ENCODE assay signal across 12 cellular contexts in genomic region chr11:75035911-75036536, GRCh38. TPM values are rescaled to one million over a fixed set of nuclear protein-coding genes. Genes with fewer than 3 reads are reported as not detected.
DNase-seq lines count a peak whose midpoint lies in the region; ATAC-seq, FAIRE-seq and TF ChIP-seq lines count a peak whose summit lies in the region.
"Had no signal": no experiment of that assay in that cellular context is flagged by ENCODE, and none has a peak within 500 bp of the region (broad histone marks: within the 10 kb centered on the region; RNA-seq: fewer than 3 reads in every experiment).

No MANE protein-coding gene starts in this region.

- ATAC-seq in K562 (no peak), GM21526 (IDR thresholded peaks at IDR 0.05; ENCODE audit: low FRiP score, unreplicated experiment) (no peak)

- H3K4me1 ChIP-seq in GM23248 (ENCODE audit: insufficient read depth): peaks cover 8% of the 10 kb centered on the region
- peaks cover 16 to 23% of the 10 kb centered on the region in 2 experiments for H3K4me1 ChIP-seq in K562 (replicated peaks in 1 of 2; ENCODE audit: control insufficient read depth in 2 of 2, insufficient read depth in 2 of 2, low read length in 2 of 2)

- H3F3A ChIP-seq in GM23248 (ENCODE audit: insufficient read depth): no peaks in the 10 kb centered on the region

- H3K27me3 ChIP-seq in GM23248 (replicated peaks; ENCODE audit: insufficient read depth): no peaks in the 10 kb centered on the region
- no peaks in the 10 kb centered on the region for H3K27me3 ChIP-seq in K562 (ENCODE audit: control insufficient read depth in 2 of 2, insufficient read depth in 2 of 2, low read length in 2 of 2)

- no peak for TF ChIP-seq EP300 in K562 (IDR thresholded peaks at IDR 0.05; ENCODE audit: low read length)

- no peaks in the 10 kb centered on the region for H3K9me3 Mint-ChIP-seq in osteocyte (ENCODE audit: unreplicated experiment)

- no peak for TF ChIP-seq CTCF in K562 (IDR thresholded peaks at IDR 0.05 in 2 of 3, conservative IDR thresholded peaks at IDR 0.05 in 1 of 3; ENCODE audit: insufficient read depth in 2 of 3, low read depth in 1 of 3, low read length in 3 of 3)
- TF ChIP-seq CTCF in osteocyte (IDR thresholded peaks at IDR 0.05): no peak

- TF ChIP-seq RAD21 in K562 (CRISPR knock-in tag; conservative IDR thresholded peaks at IDR 0.05 in 1 of 2, IDR thresholded peaks at IDR 0.05 in 1 of 2): no peak

- peak; percentile 56 for DNase-seq in GM23248
- DNase-seq in NCI-H2107 (lab: John Stamatoyannopoulos, UW): peak; percentile 16
- DNase-seq in K562 (ENCODE audit: extremely low read depth in 1 of 4, low spot score in 3 of 4): no peak
- peak; percentile 76 for DNase-seq in osteocyte (ENCODE audit: extremely low spot score, unreplicated experiment)
- DNase-seq in NCI-H1105 treated with DMSO at 0.1 percent for 48 hours (lab: John Stamatoyannopoulos, UW): no peak
- no peak for DNase-seq in stimulated activated CD4-positive, alpha-beta T cell treated with anti-CD3 and anti-CD28 coated beads, Interleukin-4, amount 100 ng/mL, for 4 hours
- DNase-seq: activated T-cell treated with anti-CD3 and anti-CD28 coated beads for 4 hours; hypothalamus; NCI-H1694; stimulated activated CD4-positive, alpha-beta T cell treated with anti-CD3 and anti-CD28 coated beads, Interleukin-2, amount 100 ng/mL, for 48 hours; T-helper 2 cell had no signal

- no peaks in the 10 kb centered on the region for H3K9me2 ChIP-seq in GM23248 (ENCODE audit: insufficient read depth)

- no peak for FAIRE-seq in K562 (lab: Jason Lieb, UNC)

- H3K4me3 ChIP-seq in GM23248 (no peak overlapping the region), K562 (no peak overlapping the region)

- H3K9ac ChIP-seq in GM23248 (no peak overlapping the region), K562 (ENCODE audit: insufficient read depth in 1 of 2, low read depth in 2 of 2, low read length in 2 of 2) (peak overlapping the region in 1 of 2 experiments; percentile 18; a peak in 1 of 4 replicates)

- POLR2A ChIA-PET in K562 (lab: Yijun Ruan, JAX): interaction anchor here (0.6 to 1.6 kb wide), 3 partner anchors 13 to 94 kb away, joined by 3 read pairs; no protein-coding TSS in a partner anchor

- no peaks in the 10 kb centered on the region for H3K36me3 ChIP-seq in GM23248 (ENCODE audit: low read depth)
- H3K36me3 ChIP-seq in K562 (ENCODE audit: control insufficient read depth, insufficient read depth, low read length): no peaks in the 10 kb centered on the region

- WGBS in GM23248 (ENCODE audit: low coverage in 1 of 2, low lambda C conversion rate in 2 of 2, missing lambda C conversion rate in 2 of 2), 2 experiments: 75 to 84% methylated on average over 3 of the region's 3 CpGs
- 87% methylated on average over 3 of the region's 3 CpGs for WGBS in K562 (ENCODE audit: insufficient coverage, low coverage, missing lambda C conversion rate)

- H3K9me1 ChIP-seq in K562 (ENCODE audit: control insufficient read depth, insufficient read depth, low read length): peaks cover 3% of the 10 kb centered on the region

- H3K79me2 ChIP-seq in GM23248 (ENCODE audit: insufficient read depth) (no peaks in the 10 kb centered on the region), K562 (ENCODE audit: control insufficient read depth, insufficient read depth, low read length) (no peaks in the 10 kb centered on the region)

- H3K9me3 ChIP-seq in GM23248 (ENCODE audit: low read depth) (no peaks in the 10 kb centered on the region), K562 (replicated peaks; ENCODE audit: control insufficient read depth, insufficient read depth, low read depth, low read length) (no peaks in the 10 kb centered on the region)

- H2AFZ ChIP-seq in GM23248: no peak overlapping the region
- H2AFZ ChIP-seq in K562 (ENCODE audit: low read depth, low read length): peak overlapping the region; percentile 65; the same call in 1 of the 2 replicates

- in situ Hi-C loops in GM23248 (cut with MboI) (no loop called here), K562 (cut with MboI) (no loop called here)

- no peak for TF ChIP-seq POLR2A in K562 (conservative IDR thresholded peaks at IDR 0.05)

- no peaks in the 10 kb centered on the region for H3K36me3 Mint-ChIP-seq in osteocyte (ENCODE audit: unreplicated experiment)

- H3K27ac ChIP-seq in GM23248 (no peak overlapping the region), K562 (ENCODE audit: extremely low read depth, low read depth, low read length) (peak overlapping the region; percentile 18; the same call in 2 of the 3 replicates)

- H3K4me2 ChIP-seq in GM23248 (ENCODE audit: unreplicated experiment): no peak overlapping the region
- H3K4me2 ChIP-seq in K562 (ENCODE audit: insufficient read depth, low read length): no peak overlapping the region

- no peak overlapping the region for H3K27ac Mint-ChIP-seq in osteocyte (ENCODE audit: unreplicated experiment)

- H3K4me3 Mint-ChIP-seq in osteocyte (ENCODE audit: unreplicated experiment): no peak overlapping the region

- peaks cover 4% of the 10 kb centered on the region for H3K4me1 Mint-ChIP-seq in osteocyte (ENCODE audit: unreplicated experiment)

- peaks cover 6% of the 10 kb centered on the region for H3K27me3 Mint-ChIP-seq in osteocyte (ENCODE audit: unreplicated experiment)

- intact Hi-C loops in K562 (cut with micrococcal nuclease): no loop called here

- CTCF ChIA-PET in K562 (lab: Yijun Ruan, JAX; ENCODE audit: low intra/inter-chr PET ratio): no interaction called here

- no TSS peak for BruUV-seq in K562 (replicated peaks; lab: Mats Ljungman, UMichigan)

- H4K20me1 ChIP-seq in GM23248 (ENCODE audit: insufficient read depth) (no peaks in the 10 kb centered on the region), K562 (replicated peaks; ENCODE audit: control insufficient read depth, insufficient read depth, low read length) (no peaks in the 10 kb centered on the region)

TF ChIP-seq in K562, 482 proteins besides CTCF, POLR2A, EP300 and RAD21:
- TF ChIP-seq NFIC (IDR thresholded peaks at IDR 0.05) (peak; percentile 84), NR2C2 (CRISPR knock-in tag; IDR thresholded peaks at IDR 0.05) (no peak), NR2C2 (tag; IDR thresholded peaks at IDR 0.05) (no peak)
TF ChIP-seq in K562: peak in this region for 1.

RNA-seq across cellular contexts. Expression of gene NEU3, which starts 47.3 kb away (rescaled TPM):
- 6.2 and 6.4 TPM in 2 replicates for total RNA-seq in GM23248 (2014; rRNA removed; shearing (Covaris generic))
- polyA plus RNA-seq in GM23248 (2016; fragmentation: Nextera tagmentation; extraction: Ambion mirVana) (2.3 and 2.5 TPM in 2 replicates), K562 (2011; rRNA removed) (35.1 and 35.7 TPM in 2 replicates), K562 (2014; fragmentation: Illumina TruSeq; extraction: Trizol) (27.9 and 28.6 TPM in 2 replicates), K562 (2014; fragmentation: Nextera tagmentation; extraction: Ambion mirVana) (1 to 10 TPM; 6.2 to 7.2 TPM), K562 (2014; rRNA removed) (25.5 and 26.9 TPM in 2 replicates)
- 58.7 and 76.5 TPM in 2 replicates for total RNA-seq in K562 (2011; cell fraction: chromatin; rRNA removed; ENCODE audit: low replicate concordance)
- total RNA-seq in K562 (2011; cell fraction: nucleolus; rRNA removed): 46.5 and 50.9 TPM in 2 replicates
- 48.2 and 59.5 TPM in 2 replicates for total RNA-seq in K562 (2011; cell fraction: nucleoplasm; rRNA removed)
- total RNA-seq in K562 (2014; rRNA removed) (35.0 and 36.7 TPM in 2 replicates), K562 (2014; rRNA removed; fragmentation: Illumina TruSeq; extraction: Trizol) (28.3 and 31.1 TPM in 2 replicates), K562 (2015; rRNA removed; fragmentation: Illumina TruSeq; extraction: Trizol) (36.5 and 41.3 TPM in 2 replicates), K562 (2021) (32.6 and 33.6 TPM in 2 replicates), osteocyte (9.4 and 10.1 TPM in 2 replicates)
- 29.9 and 43.7 TPM in 2 replicates for polyA plus RNA-seq in K562 (2011; cell fraction: cytosol; rRNA removed)
- polyA plus RNA-seq in K562 (2011; cell fraction: nucleus; rRNA removed): 46.4 and 57.9 TPM in 2 replicates
- 20.4 and 20.5 TPM in 2 replicates for polyA plus RNA-seq in K562 (2012)
- polyA minus RNA-seq in K562 (2011; rRNA and poly(A)+ RNA removed): 51.0 and 55.8 TPM in 2 replicates
- polyA minus RNA-seq in K562 (2011; cell fraction: cytosol; rRNA and poly(A)+ RNA removed): 32.6 and 35.1 TPM in 2 replicates
- 32.7 and 43.7 TPM in 2 replicates for polyA minus RNA-seq in K562 (2011; cell fraction: nucleus; rRNA and poly(A)+ RNA removed)

Comparison
In these comparisons a context has a peak if more than half of its experiments do, and no peak if none do; other contexts are left out.
1. DNase-seq: peak in GM23248 (single experiment), NCI-H2107 (single experiment) and osteocyte (single experiment); none in K562 (0 of 4), NCI-H1105 treated with DMSO at 0.1 percent for 48 hours (single experiment) and stimulated activated CD4-positive, alpha-beta T cell treated with anti-CD3 and anti-CD28 coated beads, Interleukin-4, amount 100 ng/mL, for 4 hours (0 of 2).